ENCODE assay signal across 2 cellular contexts in the genomic region with DNA sequence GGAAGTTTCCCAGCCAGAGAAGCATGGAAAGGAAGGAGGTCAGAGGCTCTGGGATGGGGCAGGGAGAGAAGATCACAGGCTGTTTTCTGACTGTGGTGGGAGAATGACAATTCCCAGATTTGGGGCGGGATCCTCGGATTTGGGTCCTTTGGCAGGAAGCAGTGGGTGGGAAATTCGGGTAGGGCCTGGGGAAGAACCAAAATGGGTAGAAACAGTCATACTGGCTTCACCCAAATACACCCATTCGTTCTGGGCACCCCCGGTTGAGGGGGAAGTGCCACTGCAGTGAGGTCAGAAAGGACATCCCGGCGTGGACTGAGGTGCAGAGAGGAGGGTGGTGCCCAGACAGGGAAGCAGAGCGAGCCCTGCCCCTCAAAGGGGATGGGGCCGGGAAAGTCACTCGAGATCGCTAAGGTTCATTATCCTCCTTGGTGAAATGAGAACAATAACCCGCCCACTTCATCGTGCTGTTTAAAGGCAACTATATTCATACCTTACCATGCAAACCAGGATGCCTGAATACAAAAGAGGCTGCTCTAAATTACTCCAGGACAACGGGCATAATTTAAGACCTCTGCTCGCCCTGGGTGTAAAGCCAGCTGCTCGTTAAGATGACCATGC.
TF ChIP-seq lines count a peak whose summit lies in the region.

No MANE protein-coding gene starts in this region.

TF ChIP-seq in SK-N-SH, 30 proteins besides CTCF, POLR2A, EP300 and RAD21:
- no peak for TF ChIP-seq CHD2 (IDR thresholded peaks at IDR 0.05; ENCODE audit: low read length, partially characterized antibody)
- TF ChIP-seq TEAD4 (IDR thresholded peaks at IDR 0.05; ENCODE audit: borderline replicate concordance, insufficient read depth), result no peak
- TF ChIP-seq FOXM1 (IDR thresholded peaks at IDR 0.05; ENCODE audit: low read depth), result no peak
- no peak for TF ChIP-seq FOXJ3 (CRISPR knock-in tag; IDR thresholded peaks at IDR 0.05)
- no peak for TF ChIP-seq ZBTB33 (IDR thresholded peaks at IDR 0.05; ENCODE audit: borderline replicate concordance, low read depth)
- no peak for TF ChIP-seq MAX (IDR thresholded peaks at IDR 0.05; ENCODE audit: low read depth)
- TF ChIP-seq, protein P1, sequence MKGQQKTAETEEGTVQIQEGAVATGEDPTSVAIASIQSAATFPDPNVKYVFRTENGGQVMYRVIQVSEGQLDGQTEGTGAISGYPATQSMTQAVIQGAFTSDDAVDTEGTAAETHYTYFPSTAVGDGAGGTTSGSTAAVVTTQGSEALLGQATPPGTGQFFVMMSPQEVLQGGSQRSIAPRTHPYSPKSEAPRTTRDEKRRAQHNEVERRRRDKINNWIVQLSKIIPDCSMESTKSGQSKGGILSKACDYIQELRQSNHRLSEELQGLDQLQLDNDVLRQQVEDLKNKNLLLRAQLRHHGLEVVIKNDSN (IDR thresholded peaks at IDR 0.05; ENCODE audit: borderline replicate concordance, low read depth), result no peak

TF ChIP-seq in HepG2, 621 proteins besides CTCF, POLR2A, EP300 and RAD21:
- TF ChIP-seq ZSCAN20 (CRISPR knock-in tag; IDR thresholded peaks at IDR 0.05; ENCODE audit: borderline replicate concordance) (no peak), ZNF205 (CRISPR knock-in tag; IDR thresholded peaks at IDR 0.05) (no peak), ZBTB39 (CRISPR knock-in tag; IDR thresholded peaks at IDR 0.05) (no peak), FOSL2 (CRISPR knock-in tag; IDR thresholded peaks at IDR 0.05) (no peak), ZNF503 (CRISPR knock-in tag; IDR thresholded peaks at IDR 0.05) (no peak), ZBTB20 (CRISPR knock-in tag; IDR thresholded peaks at IDR 0.05; ENCODE audit: borderline replicate concordance, low read depth) (no peak), RAD51 (IDR thresholded peaks at IDR 0.05; ENCODE audit: borderline replicate concordance) (no peak), ATF4 (CRISPR knock-in tag; IDR thresholded peaks at IDR 0.05) (no peak), GATAD2A (CRISPR knock-in tag; IDR thresholded peaks at IDR 0.05) (no peak), MIER3 (CRISPR knock-in tag; IDR thresholded peaks at IDR 0.05; ENCODE audit: borderline replicate concordance) (no peak), RNF2 (conservative IDR thresholded peaks at IDR 0.05; ENCODE audit: low read depth) (no peak)
